1 cellular context compared by ENCODE assay signal in the genomic region with DNA sequence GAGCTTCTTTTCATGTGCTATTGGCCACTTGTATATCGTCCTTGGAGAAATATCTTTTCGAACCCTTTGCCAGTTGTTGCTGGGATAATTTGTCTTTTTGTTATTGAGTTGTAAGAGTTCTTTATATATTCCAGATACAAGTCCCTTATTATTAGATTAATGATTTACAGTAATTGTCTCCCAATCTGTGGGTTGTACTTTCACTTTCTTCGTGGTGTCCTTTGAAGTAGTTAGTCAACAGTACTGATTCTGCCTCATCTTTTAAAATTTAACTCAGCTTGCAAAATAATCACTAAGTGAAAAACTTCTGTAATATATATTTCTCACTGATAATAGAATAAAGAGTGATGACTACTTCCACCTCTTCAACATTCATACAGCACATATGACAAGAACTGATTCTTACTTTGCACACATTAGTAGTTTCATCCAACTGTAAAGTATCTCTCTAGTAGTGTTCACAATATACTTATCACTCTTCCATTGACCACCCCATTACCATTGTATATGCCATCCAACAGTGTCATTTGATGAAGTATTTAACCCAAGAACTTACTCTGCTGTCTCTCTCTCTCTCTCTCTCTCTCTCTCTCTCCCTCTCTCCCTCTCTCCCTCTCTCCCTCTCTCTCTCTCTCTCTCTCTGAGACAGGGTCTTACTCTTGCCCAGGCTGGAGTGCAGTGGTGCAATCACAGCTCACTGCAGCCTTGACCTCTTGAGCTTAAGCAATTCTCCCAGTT.
TF ChIP-seq lines count a peak whose summit lies in the region.

No MANE protein-coding gene starts in this region.

TF ChIP-seq in HepG2, 621 proteins besides CTCF, POLR2A, EP300 and RAD21 (continued from another document and continues in another):
- TF ChIP-seq, protein P1, sequence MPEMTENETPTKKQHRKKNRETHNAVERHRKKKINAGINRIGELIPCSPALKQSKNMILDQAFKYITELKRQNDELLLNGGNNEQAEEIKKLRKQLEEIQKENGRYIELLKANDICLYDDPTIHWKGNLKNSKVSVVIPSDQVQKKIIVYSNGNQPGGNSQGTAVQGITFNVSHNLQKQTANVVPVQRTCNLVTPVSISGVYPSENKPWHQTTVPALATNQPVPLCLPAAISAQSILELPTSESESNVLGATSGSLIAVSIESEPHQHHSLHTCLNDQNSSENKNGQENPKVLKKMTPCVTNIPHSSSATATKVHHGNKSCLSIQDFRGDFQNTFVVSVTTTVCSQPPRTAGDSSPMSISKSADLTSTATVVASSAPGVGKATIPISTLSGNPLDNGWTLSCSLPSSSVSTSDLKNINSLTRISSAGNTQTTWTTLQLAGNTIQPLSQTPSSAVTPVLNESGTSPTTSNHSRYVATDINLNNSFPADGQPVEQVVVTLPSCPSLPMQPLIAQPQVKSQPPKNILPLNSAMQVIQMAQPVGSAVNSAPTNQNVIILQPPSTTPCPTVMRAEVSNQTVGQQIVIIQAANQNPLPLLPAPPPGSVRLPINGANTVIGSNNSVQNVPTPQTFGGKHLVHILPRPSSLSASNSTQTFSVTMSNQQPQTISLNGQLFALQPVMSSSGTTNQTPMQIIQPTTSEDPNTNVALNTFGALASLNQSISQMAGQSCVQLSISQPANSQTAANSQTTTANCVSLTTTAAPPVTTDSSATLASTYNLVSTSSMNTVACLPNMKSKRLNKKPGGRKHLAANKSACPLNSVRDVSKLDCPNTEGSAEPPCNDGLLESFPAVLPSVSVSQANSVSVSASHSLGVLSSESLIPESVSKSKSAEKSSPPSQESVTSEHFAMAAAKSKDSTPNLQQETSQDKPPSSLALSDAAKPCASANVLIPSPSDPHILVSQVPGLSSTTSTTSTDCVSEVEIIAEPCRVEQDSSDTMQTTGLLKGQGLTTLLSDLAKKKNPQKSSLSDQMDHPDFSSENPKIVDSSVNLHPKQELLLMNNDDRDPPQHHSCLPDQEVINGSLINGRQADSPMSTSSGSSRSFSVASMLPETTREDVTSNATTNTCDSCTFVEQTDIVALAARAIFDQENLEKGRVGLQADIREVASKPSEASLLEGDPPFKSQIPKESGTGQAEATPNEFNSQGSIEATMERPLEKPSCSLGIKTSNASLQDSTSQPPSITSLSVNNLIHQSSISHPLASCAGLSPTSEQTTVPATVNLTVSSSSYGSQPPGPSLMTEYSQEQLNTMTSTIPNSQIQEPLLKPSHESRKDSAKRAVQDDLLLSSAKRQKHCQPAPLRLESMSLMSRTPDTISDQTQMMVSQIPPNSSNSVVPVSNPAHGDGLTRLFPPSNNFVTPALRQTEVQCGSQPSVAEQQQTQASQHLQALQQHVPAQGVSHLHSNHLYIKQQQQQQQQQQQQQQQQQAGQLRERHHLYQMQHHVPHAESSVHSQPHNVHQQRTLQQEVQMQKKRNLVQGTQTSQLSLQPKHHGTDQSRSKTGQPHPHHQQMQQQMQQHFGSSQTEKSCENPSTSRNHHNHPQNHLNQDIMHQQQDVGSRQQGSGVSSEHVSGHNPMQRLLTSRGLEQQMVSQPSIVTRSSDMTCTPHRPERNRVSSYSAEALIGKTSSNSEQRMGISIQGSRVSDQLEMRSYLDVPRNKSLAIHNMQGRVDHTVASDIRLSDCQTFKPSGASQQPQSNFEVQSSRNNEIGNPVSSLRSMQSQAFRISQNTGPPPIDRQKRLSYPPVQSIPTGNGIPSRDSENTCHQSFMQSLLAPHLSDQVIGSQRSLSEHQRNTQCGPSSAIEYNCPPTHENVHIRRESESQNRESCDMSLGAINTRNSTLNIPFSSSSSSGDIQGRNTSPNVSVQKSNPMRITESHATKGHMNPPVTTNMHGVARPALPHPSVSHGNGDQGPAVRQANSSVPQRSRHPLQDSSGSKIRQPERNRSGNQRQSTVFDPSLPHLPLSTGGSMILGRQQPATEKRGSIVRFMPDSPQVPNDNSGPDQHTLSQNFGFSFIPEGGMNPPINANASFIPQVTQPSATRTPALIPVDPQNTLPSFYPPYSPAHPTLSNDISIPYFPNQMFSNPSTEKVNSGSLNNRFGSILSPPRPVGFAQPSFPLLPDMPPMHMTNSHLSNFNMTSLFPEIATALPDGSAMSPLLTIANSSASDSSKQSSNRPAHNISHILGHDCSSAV (CRISPR knock-in tag; IDR thresholded peaks at IDR 0.05; ENCODE audit: borderline replicate concordance): no peak
- TF ChIP-seq IRF2 (CRISPR knock-in tag; IDR thresholded peaks at IDR 0.05): peak; percentile 49; the same call in 1 of the 2 replicates
- TF ChIP-seq ZNF780A (CRISPR knock-in tag; IDR thresholded peaks at IDR 0.05): no peak
- TF ChIP-seq ZNF790 (CRISPR knock-in tag; IDR thresholded peaks at IDR 0.05; ENCODE audit: borderline replicate concordance): no peak
- no peak for TF ChIP-seq ZBTB7A (CRISPR knock-in tag; IDR thresholded peaks at IDR 0.05)
- TF ChIP-seq, protein P2, sequence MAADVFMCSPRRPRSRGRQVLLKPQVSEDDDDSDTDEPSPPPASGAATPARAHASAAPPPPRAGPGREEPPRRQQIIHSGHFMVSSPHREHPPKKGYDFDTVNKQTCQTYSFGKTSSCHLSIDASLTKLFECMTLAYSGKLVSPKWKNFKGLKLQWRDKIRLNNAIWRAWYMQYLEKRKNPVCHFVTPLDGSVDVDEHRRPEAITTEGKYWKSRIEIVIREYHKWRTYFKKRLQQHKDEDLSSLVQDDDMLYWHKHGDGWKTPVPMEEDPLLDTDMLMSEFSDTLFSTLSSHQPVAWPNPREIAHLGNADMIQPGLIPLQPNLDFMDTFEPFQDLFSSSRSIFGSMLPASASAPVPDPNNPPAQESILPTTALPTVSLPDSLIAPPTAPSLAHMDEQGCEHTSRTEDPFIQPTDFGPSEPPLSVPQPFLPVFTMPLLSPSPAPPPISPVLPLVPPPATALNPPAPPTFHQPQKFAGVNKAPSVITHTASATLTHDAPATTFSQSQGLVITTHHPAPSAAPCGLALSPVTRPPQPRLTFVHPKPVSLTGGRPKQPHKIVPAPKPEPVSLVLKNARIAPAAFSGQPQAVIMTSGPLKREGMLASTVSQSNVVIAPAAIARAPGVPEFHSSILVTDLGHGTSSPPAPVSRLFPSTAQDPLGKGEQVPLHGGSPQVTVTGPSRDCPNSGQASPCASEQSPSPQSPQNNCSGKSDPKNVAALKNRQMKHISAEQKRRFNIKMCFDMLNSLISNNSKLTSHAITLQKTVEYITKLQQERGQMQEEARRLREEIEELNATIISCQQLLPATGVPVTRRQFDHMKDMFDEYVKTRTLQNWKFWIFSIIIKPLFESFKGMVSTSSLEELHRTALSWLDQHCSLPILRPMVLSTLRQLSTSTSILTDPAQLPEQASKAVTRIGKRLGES (CRISPR knock-in tag; IDR thresholded peaks at IDR 0.05; ENCODE audit: borderline replicate concordance): no peak
- TF ChIP-seq, protein P3, sequence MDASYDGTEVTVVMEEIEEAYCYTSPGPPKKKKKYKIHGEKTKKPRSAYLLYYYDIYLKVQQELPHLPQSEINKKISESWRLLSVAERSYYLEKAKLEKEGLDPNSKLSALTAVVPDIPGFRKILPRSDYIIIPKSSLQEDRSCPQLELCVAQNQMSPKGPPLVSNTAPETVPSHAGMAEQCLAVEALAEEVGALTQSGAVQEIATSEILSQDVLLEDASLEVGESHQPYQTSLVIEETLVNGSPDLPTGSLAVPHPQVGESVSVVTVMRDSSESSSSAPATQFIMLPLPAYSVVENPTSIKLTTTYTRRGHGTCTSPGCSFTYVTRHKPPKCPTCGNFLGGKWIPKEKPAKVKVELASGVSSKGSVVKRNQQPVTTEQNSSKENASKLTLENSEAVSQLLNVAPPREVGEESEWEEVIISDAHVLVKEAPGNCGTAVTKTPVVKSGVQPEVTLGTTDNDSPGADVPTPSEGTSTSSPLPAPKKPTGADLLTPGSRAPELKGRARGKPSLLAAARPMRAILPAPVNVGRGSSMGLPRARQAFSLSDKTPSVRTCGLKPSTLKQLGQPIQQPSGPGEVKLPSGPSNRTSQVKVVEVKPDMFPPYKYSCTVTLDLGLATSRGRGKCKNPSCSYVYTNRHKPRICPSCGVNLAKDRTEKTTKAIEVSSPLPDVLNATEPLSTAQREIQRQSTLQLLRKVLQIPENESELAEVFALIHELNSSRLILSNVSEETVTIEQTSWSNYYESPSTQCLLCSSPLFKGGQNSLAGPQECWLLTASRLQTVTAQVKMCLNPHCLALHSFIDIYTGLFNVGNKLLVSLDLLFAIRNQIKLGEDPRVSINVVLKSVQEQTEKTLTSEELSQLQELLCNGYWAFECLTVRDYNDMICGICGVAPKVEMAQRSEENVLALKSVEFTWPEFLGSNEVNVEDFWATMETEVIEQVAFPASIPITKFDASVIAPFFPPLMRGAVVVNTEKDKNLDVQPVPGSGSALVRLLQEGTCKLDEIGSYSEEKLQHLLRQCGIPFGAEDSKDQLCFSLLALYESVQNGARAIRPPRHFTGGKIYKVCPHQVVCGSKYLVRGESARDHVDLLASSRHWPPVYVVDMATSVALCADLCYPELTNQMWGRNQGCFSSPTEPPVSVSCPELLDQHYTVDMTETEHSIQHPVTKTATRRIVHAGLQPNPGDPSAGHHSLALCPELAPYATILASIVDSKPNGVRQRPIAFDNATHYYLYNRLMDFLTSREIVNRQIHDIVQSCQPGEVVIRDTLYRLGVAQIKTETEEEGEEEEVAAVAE (CRISPR knock-in tag; IDR thresholded peaks at IDR 0.05; ENCODE audit: borderline replicate concordance): no peak
- no peak for TF ChIP-seq MIER3 (CRISPR knock-in tag; IDR thresholded peaks at IDR 0.05; ENCODE audit: borderline replicate concordance)
- TF ChIP-seq, protein P4, sequence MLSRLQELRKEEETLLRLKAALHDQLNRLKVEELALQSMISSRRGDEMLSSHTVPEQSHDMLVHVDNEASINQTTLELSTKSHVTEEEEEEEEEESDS (CRISPR knock-in tag; IDR thresholded peaks at IDR 0.05; ENCODE audit: borderline replicate concordance): no peak
- no peak for TF ChIP-seq KMT2A (CRISPR knock-in tag; IDR thresholded peaks at IDR 0.05)
- no peak for TF ChIP-seq ZNF629 (CRISPR knock-in tag; conservative IDR thresholded peaks at IDR 0.05)
- no peak for TF ChIP-seq ZNF792 (CRISPR knock-in tag; IDR thresholded peaks at IDR 0.05)
- TF ChIP-seq, protein P5, sequence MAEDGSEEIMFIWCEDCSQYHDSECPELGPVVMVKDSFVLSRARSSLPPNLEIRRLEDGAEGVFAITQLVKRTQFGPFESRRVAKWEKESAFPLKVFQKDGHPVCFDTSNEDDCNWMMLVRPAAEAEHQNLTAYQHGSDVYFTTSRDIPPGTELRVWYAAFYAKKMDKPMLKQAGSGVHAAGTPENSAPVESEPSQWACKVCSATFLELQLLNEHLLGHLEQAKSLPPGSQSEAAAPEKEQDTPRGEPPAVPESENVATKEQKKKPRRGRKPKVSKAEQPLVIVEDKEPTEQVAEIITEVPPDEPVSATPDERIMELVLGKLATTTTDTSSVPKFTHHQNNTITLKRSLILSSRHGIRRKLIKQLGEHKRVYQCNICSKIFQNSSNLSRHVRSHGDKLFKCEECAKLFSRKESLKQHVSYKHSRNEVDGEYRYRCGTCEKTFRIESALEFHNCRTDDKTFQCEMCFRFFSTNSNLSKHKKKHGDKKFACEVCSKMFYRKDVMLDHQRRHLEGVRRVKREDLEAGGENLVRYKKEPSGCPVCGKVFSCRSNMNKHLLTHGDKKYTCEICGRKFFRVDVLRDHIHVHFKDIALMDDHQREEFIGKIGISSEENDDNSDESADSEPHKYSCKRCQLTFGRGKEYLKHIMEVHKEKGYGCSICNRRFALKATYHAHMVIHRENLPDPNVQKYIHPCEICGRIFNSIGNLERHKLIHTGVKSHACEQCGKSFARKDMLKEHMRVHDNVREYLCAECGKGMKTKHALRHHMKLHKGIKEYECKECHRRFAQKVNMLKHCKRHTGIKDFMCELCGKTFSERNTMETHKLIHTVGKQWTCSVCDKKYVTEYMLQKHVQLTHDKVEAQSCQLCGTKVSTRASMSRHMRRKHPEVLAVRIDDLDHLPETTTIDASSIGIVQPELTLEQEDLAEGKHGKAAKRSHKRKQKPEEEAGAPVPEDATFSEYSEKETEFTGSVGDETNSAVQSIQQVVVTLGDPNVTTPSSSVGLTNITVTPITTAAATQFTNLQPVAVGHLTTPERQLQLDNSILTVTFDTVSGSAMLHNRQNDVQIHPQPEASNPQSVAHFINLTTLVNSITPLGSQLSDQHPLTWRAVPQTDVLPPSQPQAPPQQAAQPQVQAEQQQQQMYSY (CRISPR knock-in tag; IDR thresholded peaks at IDR 0.05): no peak
- peak; percentile 76; the same call in 1 of the 2 replicates for TF ChIP-seq ZNF317 (CRISPR knock-in tag; IDR thresholded peaks at IDR 0.05)
- TF ChIP-seq SCMH1 (CRISPR knock-in tag; IDR thresholded peaks at IDR 0.05; ENCODE audit: borderline replicate concordance): no peak
- peak; percentile 67; the same call in 1 of the 2 replicates for TF ChIP-seq WIZ (CRISPR knock-in tag; IDR thresholded peaks at IDR 0.05)
- no peak for TF ChIP-seq KLF15 (CRISPR knock-in tag; IDR thresholded peaks at IDR 0.05; ENCODE audit: borderline replicate concordance)
- TF ChIP-seq, protein P6, sequence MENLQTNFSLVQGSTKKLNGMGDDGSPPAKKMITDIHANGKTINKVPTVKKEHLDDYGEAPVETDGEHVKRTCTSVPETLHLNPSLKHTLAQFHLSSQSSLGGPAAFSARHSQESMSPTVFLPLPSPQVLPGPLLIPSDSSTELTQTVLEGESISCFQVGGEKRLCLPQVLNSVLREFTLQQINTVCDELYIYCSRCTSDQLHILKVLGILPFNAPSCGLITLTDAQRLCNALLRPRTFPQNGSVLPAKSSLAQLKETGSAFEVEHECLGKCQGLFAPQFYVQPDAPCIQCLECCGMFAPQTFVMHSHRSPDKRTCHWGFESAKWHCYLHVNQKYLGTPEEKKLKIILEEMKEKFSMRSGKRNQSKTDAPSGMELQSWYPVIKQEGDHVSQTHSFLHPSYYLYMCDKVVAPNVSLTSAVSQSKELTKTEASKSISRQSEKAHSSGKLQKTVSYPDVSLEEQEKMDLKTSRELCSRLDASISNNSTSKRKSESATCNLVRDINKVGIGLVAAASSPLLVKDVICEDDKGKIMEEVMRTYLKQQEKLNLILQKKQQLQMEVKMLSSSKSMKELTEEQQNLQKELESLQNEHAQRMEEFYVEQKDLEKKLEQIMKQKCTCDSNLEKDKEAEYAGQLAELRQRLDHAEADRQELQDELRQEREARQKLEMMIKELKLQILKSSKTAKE (CRISPR knock-in tag; IDR thresholded peaks at IDR 0.05; ENCODE audit: borderline replicate concordance): no peak
- 0 out of 2 replicates have a peak, but pooled peaks have one; percentile 30 for TF ChIP-seq FOXO1 (CRISPR knock-in tag; IDR thresholded peaks at IDR 0.05)
- no peak for TF ChIP-seq MYC (CRISPR knock-in tag; IDR thresholded peaks at IDR 0.05; ENCODE audit: borderline replicate concordance)
- no peak for TF ChIP-seq RFX5 (IDR thresholded peaks at IDR 0.05; ENCODE audit: low read depth, low read length)
- TF ChIP-seq, protein P7, sequence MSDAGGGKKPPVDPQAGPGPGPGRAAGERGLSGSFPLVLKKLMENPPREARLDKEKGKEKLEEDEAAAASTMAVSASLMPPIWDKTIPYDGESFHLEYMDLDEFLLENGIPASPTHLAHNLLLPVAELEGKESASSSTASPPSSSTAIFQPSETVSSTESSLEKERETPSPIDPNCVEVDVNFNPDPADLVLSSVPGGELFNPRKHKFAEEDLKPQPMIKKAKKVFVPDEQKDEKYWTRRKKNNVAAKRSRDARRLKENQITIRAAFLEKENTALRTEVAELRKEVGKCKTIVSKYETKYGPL (CRISPR knock-in tag; IDR thresholded peaks at IDR 0.05): no peak
- TF ChIP-seq HES4 (CRISPR knock-in tag; IDR thresholded peaks at IDR 0.05; ENCODE audit: borderline replicate concordance): no peak
- no peak for TF ChIP-seq ZNF17 (CRISPR knock-in tag; IDR thresholded peaks at IDR 0.05)
- no peak for TF ChIP-seq ZNF383 (CRISPR knock-in tag; IDR thresholded peaks at IDR 0.05; ENCODE audit: borderline replicate concordance)
